Comparison of ENCODE assay signal across 31 cellular contexts in genomic region chr4:87382931-87383330, GRCh38. TPM values are rescaled to one million over a fixed set of nuclear protein-coding genes. Genes with fewer than 3 reads are reported as not detected.
DNase-seq lines count a peak whose midpoint lies in the region; ATAC-seq and TF ChIP-seq lines count a peak whose summit lies in the region.
"Had no signal": no experiment of that assay in that cellular context is flagged by ENCODE, and none has a peak within 500 bp of the region (broad histone marks: within the 10 kb centered on the region; RNA-seq: fewer than 3 reads in every experiment).

No MANE protein-coding gene starts in this region.

- H3K4me1 Mint-ChIP-seq in CD4-positive, alpha-beta T cell (ENCODE audit: low read depth) = peaks cover 42% of the 10 kb centered on the region
- H3K4me1 Mint-ChIP-seq in IgD-negative memory B cell (peaks cover 19 to 30% (median 19%) of the 10 kb centered on the region in 3 donors), progenitor cell of endocrine pancreas (ENCODE audit: low read depth) (peaks cover 8% of the 10 kb centered on the region), chondrocyte (ENCODE audit: low read depth) (no peaks in the 10 kb centered on the region)
- H3K4me1 Mint-ChIP-seq in dendritic cell treated with granulocyte-macrophage colony-stimulating factor and Interleukin-4, amounts not matched to agents 40 ng/mL and 50 ng/mL, for 4 days (ENCODE audit: low read depth) = peaks cover 46% of the 10 kb centered on the region

- CTCF ChIA-PET in CD4-positive, alpha-beta T cell (lab: Charles Lee) = interaction anchor here (1.7 kb wide), 1 partner anchor 8 kb away, joined by 7 read pairs; the partner anchor contains the start of gene HSD17B11

- no peaks in the 10 kb centered on the region for H3K27me3 ChIP-seq in CD4-positive, alpha-beta T cell (ENCODE audit: control insufficient read depth, insufficient read depth, low read length)
- H3K27me3 ChIP-seq: BLaER1 treated with 17β-estradiol and CSF1 and Interleukin-3, amounts not matched to agents 10 nM and 100 nM; esophagus muscularis mucosa; heart left ventricle; Peyer's patch; tibial nerve had no signal

- no peaks in the 10 kb centered on the region for H3K27me3 Mint-ChIP-seq in CD4-positive, alpha-beta T cell
- H3K27me3 Mint-ChIP-seq in IgD-negative memory B cell = no peaks in the 10 kb centered on the region
- no peaks in the 10 kb centered on the region for H3K27me3 Mint-ChIP-seq in dendritic cell treated with granulocyte-macrophage colony-stimulating factor and Interleukin-4, amounts not matched to agents 40 ng/mL and 50 ng/mL, for 4 days
- H3K27me3 Mint-ChIP-seq in progenitor cell of endocrine pancreas = no peaks in the 10 kb centered on the region
- H3K27me3 Mint-ChIP-seq in chondrocyte (ENCODE audit: low read depth) = no peaks in the 10 kb centered on the region
- H3K27me3 Mint-ChIP-seq: activated CD4-positive, alpha-beta memory T cell treated with anti-CD3 and anti-CD28 coated beads for 36 hours had no signal

- ATAC-seq in CD4-positive, alpha-beta T cell (ENCODE audit: poor library complexity) = no peak
- ATAC-seq in HG03460 (IDR thresholded peaks at IDR 0.05; ENCODE audit: unreplicated experiment) = no peak
- ATAC-seq: HCT116, heart left ventricle, sciatic nerve had no signal

- no peaks in the 10 kb centered on the region for H3K9me3 ChIP-seq in CD4-positive, alpha-beta T cell (ENCODE audit: control insufficient read depth, low read length)
- H3K9me3 ChIP-seq: esophagus muscularis mucosa, Peyer's patch had no signal

- no peaks in the 10 kb centered on the region for H3K9me3 Mint-ChIP-seq in CD4-positive, alpha-beta T cell
- H3K9me3 Mint-ChIP-seq in IgD-negative memory B cell (no peaks in the 10 kb centered on the region), progenitor cell of endocrine pancreas (ENCODE audit: low read depth) (peaks cover 25% of the 10 kb centered on the region), chondrocyte (ENCODE audit: low read depth) (peaks cover 8% of the 10 kb centered on the region)
- H3K9me3 Mint-ChIP-seq in dendritic cell treated with granulocyte-macrophage colony-stimulating factor and Interleukin-4, amounts not matched to agents 40 ng/mL and 50 ng/mL, for 4 days = no peaks in the 10 kb centered on the region

- H3K27ac Mint-ChIP-seq in CD4-positive, alpha-beta T cell = peak overlapping the region; percentile 14
- peak overlapping the region in 2 of 3 donors; percentile 11 to 24 for H3K27ac Mint-ChIP-seq in IgD-negative memory B cell
- peak overlapping the region; percentile 4 for H3K27ac Mint-ChIP-seq in dendritic cell treated with granulocyte-macrophage colony-stimulating factor and Interleukin-4, amounts not matched to agents 40 ng/mL and 50 ng/mL, for 4 days
- H3K27ac Mint-ChIP-seq in progenitor cell of endocrine pancreas = peak overlapping the region; percentile 9
- H3K27ac Mint-ChIP-seq in chondrocyte (ENCODE audit: unreplicated experiment) = no peak overlapping the region
- H3K27ac Mint-ChIP-seq: activated CD4-positive, alpha-beta memory T cell treated with anti-CD3 and anti-CD28 coated beads for 36 hours; mesothelial cell of epicardium; nephron had no signal

- intact Hi-C loops in CD4-positive, alpha-beta T cell (cut with DNase I, micrococcal nuclease) = no loop called here
- intact Hi-C loops in dendritic cell treated with granulocyte-macrophage colony-stimulating factor and Interleukin-4, amounts not matched to agents 40 ng/mL and 50 ng/mL, for 4 days (cut with micrococcal nuclease) = no loop called here

- no peak for TF ChIP-seq CTCF in CD4-positive, alpha-beta T cell (IDR thresholded peaks at IDR 0.05)
- TF ChIP-seq CTCF in progenitor cell of endocrine pancreas (IDR thresholded peaks at IDR 0.05; ENCODE audit: unreplicated experiment) (no peak), chondrocyte (IDR thresholded peaks at IDR 0.05) (no peak)

- H3K36me3 Mint-ChIP-seq in CD4-positive, alpha-beta T cell (ENCODE audit: low read depth) = peaks cover 59% of the 10 kb centered on the region
- H3K36me3 Mint-ChIP-seq in IgD-negative memory B cell (peaks cover 3% of the 10 kb centered on the region), progenitor cell of endocrine pancreas (ENCODE audit: insufficient read depth) (peaks cover 45% of the 10 kb centered on the region), chondrocyte (ENCODE audit: low read depth) (no peaks in the 10 kb centered on the region)
- H3K36me3 Mint-ChIP-seq in dendritic cell treated with granulocyte-macrophage colony-stimulating factor and Interleukin-4, amounts not matched to agents 40 ng/mL and 50 ng/mL, for 4 days (ENCODE audit: low read depth) = peaks cover 72% of the 10 kb centered on the region

- POLR2A ChIA-PET in CD4-positive, alpha-beta T cell (lab: Charles Lee) = interaction anchor here (1.7 kb wide), 1 partner anchor 8 kb away, joined by 9 read pairs; the partner anchor contains the start of gene HSD17B11

- no peak for DNase-seq in CD4-positive, alpha-beta T cell
- no peak for DNase-seq in progenitor cell of endocrine pancreas (ENCODE audit: low spot score, unreplicated experiment)
- no peak for DNase-seq in chondrocyte (ENCODE audit: low spot score)
- DNase-seq in NCI-H187 (lab: John Stamatoyannopoulos, UW) = no peak
- DNase-seq: activated CD4-positive, alpha-beta memory T cell treated with anti-CD3 and anti-CD28 coated beads for 36 hours; activated CD4-positive, CD25-positive, alpha-beta regulatory T cell treated with anti-CD3 and anti-CD28 coated beads, Interleukin-2, amount 50 U/mL, for 72 hours; activated CD8-positive, alpha-beta memory T cell treated with anti-CD3 and anti-CD28 coated beads, Interleukin-2, amount 50 U/mL, for 48 hours; activated effector memory CD4-positive, alpha-beta T cell treated with Interleukin-2 at 50 U/mL for 16 hours; central memory CD4-positive, alpha-beta T cell; dermis blood vessel endothelial cell; DND-41; foreskin fibroblast; GF-D8; heart left ventricle; kidney; NCI-H82; Peyer's patch; posterior cingulate gyrus; SHP77; stimulated activated CD4-positive, alpha-beta T cell treated with anti-CD3 and anti-CD28 coated beads, Interleukin-12 subunit alpha, Interleukin-12 subunit beta, amount 100 ng/mL, for 4 hours; stimulated activated CD4-positive, alpha-beta T cell treated with anti-CD3 and anti-CD28 coated beads, Interleukin-2, amount 100 ng/mL, for 48 hours had no signal

- H3K27ac ChIP-seq in CD4-positive, alpha-beta T cell (ENCODE audit: low read depth, low read length) = no peak overlapping the region
- H3K27ac ChIP-seq: BLaER1 treated with 17β-estradiol and CSF1 and Interleukin-3, amounts not matched to agents 10 nM and 100 nM; esophagus muscularis mucosa; heart left ventricle had no signal

- no peak overlapping the region for H3K4me3 Mint-ChIP-seq in CD4-positive, alpha-beta T cell
- no peak overlapping the region for H3K4me3 Mint-ChIP-seq in IgD-negative memory B cell
- no peak overlapping the region for H3K4me3 Mint-ChIP-seq in dendritic cell treated with granulocyte-macrophage colony-stimulating factor and Interleukin-4, amounts not matched to agents 40 ng/mL and 50 ng/mL, for 4 days
- no peak overlapping the region for H3K4me3 Mint-ChIP-seq in progenitor cell of endocrine pancreas (ENCODE audit: low read depth)
- H3K4me3 Mint-ChIP-seq in chondrocyte (ENCODE audit: unreplicated experiment) = no peak overlapping the region
- H3K4me3 Mint-ChIP-seq: activated CD4-positive, alpha-beta memory T cell treated with anti-CD3 and anti-CD28 coated beads for 36 hours; mesothelial cell of epicardium; nephron had no signal

RNA-seq across cellular contexts. Expression of gene HSD17B11, which starts 8.1 kb away (rescaled TPM):
- 10 to 100 TPM; 34.9 to 36.5 TPM for total RNA-seq in CD4-positive, alpha-beta T cell
- 59.5 TPM for polyA plus RNA-seq in IgD-negative memory B cell
- 28.2 and 31.7 TPM in 2 replicates for total RNA-seq in progenitor cell of endocrine pancreas
- 10.3 to 12.9 TPM (median 11.3 TPM) in 3 replicates for total RNA-seq in chondrocyte

RNA-seq across cellular contexts. Expression of gene NUDT9, which starts 39.4 kb away (rescaled TPM):
- 1 to 10 TPM; 4.4 to 4.8 TPM for total RNA-seq in CD4-positive, alpha-beta T cell
- 23.6 TPM for polyA plus RNA-seq in IgD-negative memory B cell
- total RNA-seq in progenitor cell of endocrine pancreas (35.1 and 37.8 TPM in 2 replicates), chondrocyte (20.4 to 27.7 TPM (median 20.5 TPM) in 3 replicates)
